ENCODE assay signal across 18 cellular contexts in genomic region chr3:170467007-170467406, GRCh38. TPM values are rescaled to one million over a fixed set of nuclear protein-coding genes. Genes with fewer than 3 reads are reported as not detected.
DNase-seq lines count a peak whose midpoint lies in the region; TF ChIP-seq lines count a peak whose summit lies in the region.
"Had no signal": no experiment of that assay in that cellular context is flagged by ENCODE, and none has a peak within 500 bp of the region (broad histone marks: within the 10 kb centered on the region; RNA-seq: fewer than 3 reads in every experiment).

No MANE protein-coding gene starts in this region.

- no peak overlapping the region for H3K4me2 ChIP-seq in hepatocyte

- no peaks in the 10 kb centered on the region for H3K27me3 ChIP-seq in hepatocyte
- H3K27me3 ChIP-seq: SJSA1, thyroid gland had no signal

- H3K9me2 ChIP-seq in hepatocyte (replicated peaks; ENCODE audit: insufficient read depth) = no peaks in the 10 kb centered on the region

- no peak overlapping the region for H2AFZ ChIP-seq in hepatocyte

- no peaks in the 10 kb centered on the region for H4K20me1 ChIP-seq in hepatocyte (ENCODE audit: insufficient read depth, poor library complexity, severe bottlenecking)

- H3K27ac ChIP-seq in temporal lobe (ENCODE audit: low read depth, low read length) (peak overlapping the region; percentile 97), hepatocyte (no peak overlapping the region)
- H3K27ac ChIP-seq: SJSA1, thyroid gland had no signal

- H3K9me3 ChIP-seq in hepatocyte (ENCODE audit: low read depth) = no peaks in the 10 kb centered on the region
- H3K9me3 ChIP-seq: SJSA1, thyroid gland had no signal

- no peaks in the 10 kb centered on the region for H3K36me3 ChIP-seq in hepatocyte (replicated peaks; ENCODE audit: insufficient read depth, low read depth)
- H3K36me3 ChIP-seq: SJSA1, thyroid gland had no signal

- peaks cover 26% of the 10 kb centered on the region for H3K4me1 ChIP-seq in hepatocyte (ENCODE audit: insufficient read depth)

- TF ChIP-seq CTCF in hepatocyte (IDR thresholded peaks at IDR 0.05; ENCODE audit: poor library complexity) = no peak

- DNase-seq in NCI-H146 (lab: John Stamatoyannopoulos, UW) (peak; percentile 11), NCI-H146 treated with DMSO at 0.1 percent for 48 hours (lab: John Stamatoyannopoulos, UW; ENCODE audit: unreplicated experiment) (no peak), NCI-H748 (lab: John Stamatoyannopoulos, UW; ENCODE audit: unreplicated experiment) (peak; percentile 93), inferior parietal cortex (ENCODE audit: extremely low spot score) (peak; percentile 72), AG08395 (ENCODE audit: low spot score) (no peak), hepatocyte (ENCODE audit: low spot score) (no peak)
- no peak for DNase-seq in activated CD4-positive, alpha-beta T cell treated with anti-CD3 and anti-CD28 coated beads, Interleukin-2, amount 50 U/mL, for 48 hours
- DNase-seq: 8988T; CD4-positive, CD25-positive, alpha-beta regulatory T cell; GOT3; NCI-H2081 treated with DMSO at 0.1 percent for 48 hours; PC-3; stimulated activated CD4-positive, alpha-beta T cell treated with anti-CD3 and anti-CD28 coated beads, Interleukin-4, amount 100 ng/mL, for 1 hour; stimulated activated CD8-positive, alpha-beta memory T cell treated with anti-CD3 and anti-CD28 coated beads, Interleukin-4, amount 100 ng/mL, for 48 hours; thyroid gland had no signal

- 72% methylated on average over 14 of the region's 14 CpGs for WGBS in hepatocyte (ENCODE audit: low lambda C conversion rate, missing lambda C conversion rate)

- H3K79me2 ChIP-seq in hepatocyte = no peaks in the 10 kb centered on the region

- no peak overlapping the region for H3K4me3 ChIP-seq in hepatocyte
- H3K4me3 ChIP-seq: SJSA1, thyroid gland had no signal

RNA-seq across cellular contexts. Expression of gene CLDN11, which starts 48.3 kb away (rescaled TPM):
- total RNA-seq in temporal lobe (14.5 TPM), hepatocyte (21.9 and 29.5 TPM in 2 replicates)
- polyA plus RNA-seq in hepatocyte = 6.1 and 7.7 TPM in 2 replicates
- total RNA-seq: activated T-helper 1 cell treated with anti-CD3 and anti-CD28 coated beads, Interleukin-12 subunit alpha, Interleukin-12 subunit beta, Interleukin-2, Interleukin-4 antibody, amounts not matched to agents 30 ng/mL and 10 ng/mL and 1 ng/mL, durations not matched to agents 14 hours and 24 hours and 36 hours; CD4-positive, CD25-positive, alpha-beta regulatory T cell had no signal
- polyA plus RNA-seq: CD4-positive, CD25-positive, alpha-beta regulatory T cell had no signal

Comparison
In these comparisons a context has a peak if more than half of its experiments do, and no peak if none do; other contexts are left out.
1. DNase-seq: peak in NCI-H146 (single experiment), NCI-H748 (single experiment) and inferior parietal cortex (single experiment); none in NCI-H146 treated with DMSO at 0.1 percent for 48 hours (single experiment), AG08395 (single experiment), activated CD4-positive, alpha-beta T cell treated with anti-CD3 and anti-CD28 coated beads, Interleukin-2, amount 50 U/mL, for 48 hours (0 of 2) and hepatocyte (single experiment).